19 cellular contexts compared by ENCODE assay signal in genomic region chr20:572752-573151, GRCh38. TPM values are rescaled to one million over a fixed set of nuclear protein-coding genes. Genes with fewer than 3 reads are reported as not detected.
A peak's percentile ranks its signal among the peaks of the same experiment; 100 is the strongest.
DNase-seq lines count a peak whose midpoint lies in the region; ATAC-seq, FAIRE-seq and TF ChIP-seq lines count a peak whose summit lies in the region.
"Had no signal": no experiment of that assay in that cellular context is flagged by ENCODE, and none has a peak within 500 bp of the region (broad histone marks: within the 10 kb centered on the region; RNA-seq: fewer than 3 reads in every experiment).

No MANE protein-coding gene starts in this region.

- H3K4me3 Mint-ChIP-seq in neural progenitor cell: no peak overlapping the region
- H3K4me3 Mint-ChIP-seq in type B pancreatic cell: peak overlapping the region; percentile 61

- no peak overlapping the region for H2AFZ ChIP-seq in HepG2 (ENCODE audit: low read length)
- H2AFZ ChIP-seq in neural progenitor cell (replicated peaks): peak overlapping the region; percentile 31
- H2AFZ ChIP-seq: PC-9 had no signal

- no peaks in the 10 kb centered on the region for H4K20me1 ChIP-seq in HepG2 (ENCODE audit: insufficient read depth, low read length)
- no peaks in the 10 kb centered on the region for H4K20me1 ChIP-seq in neural progenitor cell (ENCODE audit: low read depth)

- H3K4me1 Mint-ChIP-seq in neural progenitor cell (peaks cover 19% of the 10 kb centered on the region), type B pancreatic cell (ENCODE audit: unreplicated experiment) (peaks cover 9% of the 10 kb centered on the region)

- TF ChIP-seq RAD21 in HepG2 (CRISPR knock-in tag; IDR thresholded peaks at IDR 0.05): no peak

- H3F3A ChIP-seq in neural progenitor cell (ENCODE audit: low read depth): peaks cover 32% of the 10 kb centered on the region

- H3K4me2 ChIP-seq in HepG2 (ENCODE audit: low read depth, low read length) (no peak overlapping the region), neural progenitor cell (no peak overlapping the region)

- H3K9me3 ChIP-seq in HepG2 (ENCODE audit: low read length): no peaks in the 10 kb centered on the region
- no peaks in the 10 kb centered on the region for H3K9me3 ChIP-seq in right lobe of liver
- no peaks in the 10 kb centered on the region for H3K9me3 ChIP-seq in left ventricle myocardium inferior (replicated peaks)
- H3K9me3 ChIP-seq in neural progenitor cell (ENCODE audit: low read depth): no peaks in the 10 kb centered on the region
- no peaks in the 10 kb centered on the region for H3K9me3 ChIP-seq in gastroesophageal sphincter
- H3K9me3 ChIP-seq: Caco-2 had no signal

- H3K9me3 Mint-ChIP-seq in neural progenitor cell (no peaks in the 10 kb centered on the region), type B pancreatic cell (no peaks in the 10 kb centered on the region)

- H3K36me3 ChIP-seq in HepG2 (replicated peaks in 1 of 2; ENCODE audit: control insufficient read depth in 1 of 2, insufficient read depth in 2 of 2, low read length in 2 of 2) (no peaks in the 10 kb centered on the region), right lobe of liver (no peaks in the 10 kb centered on the region), left ventricle myocardium inferior (no peaks in the 10 kb centered on the region), neural progenitor cell (no peaks in the 10 kb centered on the region), gastroesophageal sphincter (no peaks in the 10 kb centered on the region)

- DNase-seq in HepG2 (ENCODE audit: low spot score) (no peak), right lobe of liver (no peak), left ventricle myocardium inferior (peak; percentile 22), neural progenitor cell (ENCODE audit: low spot score) (no peak), type B pancreatic cell (ENCODE audit: extremely low spot score, unreplicated experiment) (no peak), RWPE1 (ENCODE audit: low spot score) (no peak)
- no peak for DNase-seq in activated CD8-positive, alpha-beta memory T cell treated with anti-CD3 and anti-CD28 coated beads for 24 hours
- DNase-seq: DMS153, GOT3, KG1, NCI-H1436 treated with DMSO at 0.1 percent for 48 hours, NCI-H2029 treated with DMSO at 0.1 percent for 48 hours, NCI-H510A, NCI-H774, PC-9, SIG-M5 had no signal

- TF ChIP-seq CTCF in HepG2 (CRISPR knock-in tag; IDR thresholded peaks at IDR 0.05) (no peak), right lobe of liver (IDR thresholded peaks at IDR 0.05) (no peak), left ventricle myocardium inferior (IDR thresholded peaks at IDR 0.05; ENCODE audit: borderline replicate concordance) (no peak), neural progenitor cell (IDR thresholded peaks at IDR 0.05) (no peak), type B pancreatic cell (conservative IDR thresholded peaks at IDR 0.05) (no peak), RWPE1 (conservative IDR thresholded peaks at IDR 0.05; ENCODE audit: low read depth) (no peak), gastroesophageal sphincter (IDR thresholded peaks at IDR 0.05) (no peak)

- H3K36me3 Mint-ChIP-seq in neural progenitor cell (no peaks in the 10 kb centered on the region), type B pancreatic cell (no peaks in the 10 kb centered on the region)

- H3K4me1 ChIP-seq in HepG2 (ENCODE audit: insufficient read depth, low read length) (no peaks in the 10 kb centered on the region), right lobe of liver (no peaks in the 10 kb centered on the region), left ventricle myocardium inferior (peaks cover 83% of the 10 kb centered on the region), neural progenitor cell (peaks cover 42% of the 10 kb centered on the region), gastroesophageal sphincter (peaks cover 0 to 27% (median 9%) of the 10 kb centered on the region in 3 donors)

- POLR2A ChIA-PET in HepG2 (lab: Yijun Ruan, JAX) (no interaction called here), RWPE1 (lab: Yijun Ruan, JAX; ENCODE audit: low non-redundant PET) (no interaction called here)

- TF ChIP-seq EP300 in HepG2 (IDR thresholded peaks at IDR 0.05; ENCODE audit: low read depth in 2 of 2, low read length in 2 of 2) (no peak), HepG2 (CRISPR knock-in tag; IDR thresholded peaks at IDR 0.05; ENCODE audit: borderline replicate concordance) (no peak), gastroesophageal sphincter (IDR thresholded peaks at IDR 0.05) (no peak)

- H3K27ac Mint-ChIP-seq in neural progenitor cell (no peak overlapping the region), type B pancreatic cell (peak overlapping the region; percentile 9)

- H3K27ac ChIP-seq in HepG2 (ENCODE audit: extremely low read length, insufficient read depth, low read length): no peak overlapping the region
- no peak overlapping the region for H3K27ac ChIP-seq in right lobe of liver
- H3K27ac ChIP-seq in left ventricle myocardium inferior (replicated peaks): peak overlapping the region; percentile 88
- no peak overlapping the region for H3K27ac ChIP-seq in neural progenitor cell
- H3K27ac ChIP-seq in RWPE1: no peak overlapping the region
- peak overlapping the region in 1 of 4 donors; percentile 42 for H3K27ac ChIP-seq in gastroesophageal sphincter
- H3K27ac ChIP-seq: PC-9 had no signal

- H3K4me3 ChIP-seq in HepG2 (replicated peaks in 1 of 3; ENCODE audit: insufficient read depth in 1 of 3, low read depth in 2 of 3, low read length in 3 of 3): no peak overlapping the region
- no peak overlapping the region for H3K4me3 ChIP-seq in right lobe of liver
- H3K4me3 ChIP-seq in left ventricle myocardium inferior: peak overlapping the region; percentile 50
- no peak overlapping the region for H3K4me3 ChIP-seq in neural progenitor cell
- no peak overlapping the region for H3K4me3 ChIP-seq in gastroesophageal sphincter
- H3K4me3 ChIP-seq: PC-9 had no signal

- BruUV-seq in HepG2 (replicated peaks; lab: Mats Ljungman, UMichigan): no TSS peak

- intact Hi-C loops in HepG2 (cut with micrococcal nuclease; ENCODE audit: unreplicated experiment) (no loop called here), right lobe of liver (cut with DNase I) (no loop called here), left ventricle myocardium inferior (cut with micrococcal nuclease) (no loop called here)

- no peaks in the 10 kb centered on the region for H3K79me2 ChIP-seq in HepG2 (ENCODE audit: insufficient read depth, low read length)
- H3K79me2 ChIP-seq in neural progenitor cell (ENCODE audit: low read depth): no peaks in the 10 kb centered on the region

- FAIRE-seq in HepG2 (lab: Jason Lieb, UNC): no peak
- FAIRE-seq: GM12892 had no signal

- TF ChIP-seq POLR2A in HepG2 (IDR thresholded peaks at IDR 0.05; ENCODE audit: insufficient read depth in 1 of 2, low read depth in 2 of 2, low read length in 2 of 2) (no peak), right lobe of liver (IDR thresholded peaks at IDR 0.05) (no peak), gastroesophageal sphincter (IDR thresholded peaks at IDR 0.05) (no peak)

- peaks cover 19 to 63% of the 10 kb centered on the region in 2 experiments for H3K27me3 ChIP-seq in HepG2 (ENCODE audit: control insufficient read depth in 1 of 2, insufficient read depth in 2 of 2, low read length in 2 of 2)
- no peaks in the 10 kb centered on the region for H3K27me3 ChIP-seq in right lobe of liver
- H3K27me3 ChIP-seq in left ventricle myocardium inferior (ENCODE audit: low read depth): no peaks in the 10 kb centered on the region
- peaks cover 53% of the 10 kb centered on the region for H3K27me3 ChIP-seq in neural progenitor cell
- peaks cover 87% of the 10 kb centered on the region for H3K27me3 ChIP-seq in gastroesophageal sphincter

- H3K9ac ChIP-seq in HepG2 (ENCODE audit: insufficient read depth, low read depth, low read length) (no peak overlapping the region), neural progenitor cell (no peak overlapping the region)

- peak; percentile 36 for ATAC-seq in HepG2
- no peak for ATAC-seq in right lobe of liver
- no peak for ATAC-seq in gastroesophageal sphincter

- H3K27me3 Mint-ChIP-seq in neural progenitor cell (ENCODE audit: insufficient read depth, low read depth) (peaks cover 18% of the 10 kb centered on the region), type B pancreatic cell (peaks cover 29% of the 10 kb centered on the region)

- CTCF ChIA-PET in HepG2 (lab: Yijun Ruan, JAX; ENCODE audit: low intra/inter-chr PET ratio, low total read pairs): no interaction called here
- CTCF ChIA-PET in RWPE1 (lab: Yijun Ruan, JAX): interaction anchor here (0.6 to 2.2 kb wide), 3 partner anchors 11 to 95 kb away, joined by 3 to 9 read pairs (median 4); no protein-coding TSS in a partner anchor

- in situ Hi-C loops in HepG2 (cut with HindIII; ENCODE audit: extremely low pct_ligation_motif_present, low pct_unique_long_range_greater_than_20kb): no loop called here

- 2% methylated on average over 7 of the region's 7 CpGs for WGBS in HepG2 (ENCODE audit: low lambda C conversion rate)
- WGBS in right lobe of liver (ENCODE audit: insufficient coverage, low coverage, low lambda C conversion rate, missing lambda C conversion rate): 60% methylated on average over 3 of the region's 7 CpGs
- 20 to 32% methylated on average over 3 to 4 of the region's 7 CpGs for WGBS in gastroesophageal sphincter (ENCODE audit: low coverage in 1 of 2), 2 donors

RNA-seq across cellular contexts. Expression of gene CSNK2A1, which starts 29.2 kb away (rescaled TPM):
- total RNA-seq in HepG2 (2016; rRNA removed; fragmentation: Illumina TruSeq; extraction: Trizol): 231 and 288 TPM in 2 replicates
- 61.5 and 68.7 TPM in 2 replicates for total RNA-seq in HepG2 (2016; cell fraction: cytosol; rRNA removed; fragmentation: Illumina TruSeq; extraction: Trizol; ENCODE audit: low read depth)
- 223 and 276 TPM in 2 replicates for total RNA-seq in HepG2 (2016; cell fraction: insoluble cytoplasmic fraction; rRNA removed; fragmentation: Illumina TruSeq; extraction: Trizol)
- total RNA-seq in HepG2 (2016; cell fraction: membrane; rRNA removed; fragmentation: Illumina TruSeq; extraction: Trizol): 134 and 154 TPM in 2 replicates
- total RNA-seq in HepG2 (2016; cell fraction: nucleus; rRNA removed; fragmentation: Illumina TruSeq; extraction: Trizol): 168 and 193 TPM in 2 replicates
- polyA plus RNA-seq in HepG2 (2011; rRNA removed): 131 and 153 TPM in 2 replicates
- 111 and 139 TPM in 2 replicates for polyA plus RNA-seq in HepG2 (2011; cell fraction: cytosol; rRNA removed)
- 88.9 and 104 TPM in 2 replicates for polyA plus RNA-seq in HepG2 (2011; cell fraction: nucleus; rRNA removed)
- 170 and 173 TPM in 2 replicates for polyA plus RNA-seq in HepG2 (2012)
- 29.0 and 30.9 TPM in 2 replicates for polyA plus RNA-seq in HepG2 (2016; cell fraction: cytosol; fragmentation: Illumina TruSeq; extraction: Trizol; ENCODE audit: low read depth)
- 222 and 255 TPM in 2 replicates for polyA plus RNA-seq in HepG2 (2016; cell fraction: insoluble cytoplasmic fraction; fragmentation: Illumina TruSeq; extraction: Trizol; ENCODE audit: low read depth)
- 56.7 and 58.4 TPM in 2 replicates for polyA plus RNA-seq in HepG2 (2016; cell fraction: membrane; fragmentation: Illumina TruSeq; extraction: Trizol; ENCODE audit: low read depth)
- 145 and 159 TPM in 2 replicates for polyA plus RNA-seq in HepG2 (2016; cell fraction: nucleus; fragmentation: Illumina TruSeq; extraction: Trizol; ENCODE audit: insufficient read depth, low read depth)
- 131 and 343 TPM in 2 replicates for polyA minus RNA-seq in HepG2 (2011; rRNA and poly(A)+ RNA removed; ENCODE audit: low replicate concordance)
- 168 and 178 TPM in 2 replicates for polyA minus RNA-seq in HepG2 (2011; cell fraction: cytosol; rRNA and poly(A)+ RNA removed)
- polyA minus RNA-seq in HepG2 (2011; cell fraction: nucleus; rRNA and poly(A)+ RNA removed): 284 and 317 TPM in 2 replicates
- total RNA-seq in right lobe of liver: 10 to 100 TPM; 30.4 to 62.6 (median 37.1) TPM
- total RNA-seq in left ventricle myocardium inferior: 122 TPM
- total RNA-seq in neural progenitor cell (ENCODE audit: low replicate concordance): 310 and 599 TPM in 2 replicates
- total RNA-seq in type B pancreatic cell (ENCODE audit: low replicate concordance): 138 and 151 TPM in 2 replicates
- 100 to 1,000 TPM in 2 of 4 donors, 10 to 100 TPM in 2; 69.1 to 109 (median 92.2) TPM for total RNA-seq in gastroesophageal sphincter

RNA-seq across cellular contexts. Expression of gene TCF15, which starts 37.4 kb away (rescaled TPM):
- total RNA-seq in HepG2 (2016; rRNA removed; fragmentation: Illumina TruSeq; extraction: Trizol) (not detected in 2 replicates), right lobe of liver (under 1 TPM in 1 of 6 experiments, not detected in 5; 0.33 TPM), left ventricle myocardium inferior (11.1 TPM), neural progenitor cell (ENCODE audit: low replicate concordance) (0.07 and 1.4 TPM in 2 replicates), type B pancreatic cell (ENCODE audit: low replicate concordance) (0.94 TPM in 1 of 2 replicates, not detected in the other), gastroesophageal sphincter (1 to 10 TPM in 3 of 4 donors, not detected in 1; 3.0 to 6.6 (median 4.5) TPM)
- not detected in 2 replicates for total RNA-seq in HepG2 (2016; cell fraction: cytosol; rRNA removed; fragmentation: Illumina TruSeq; extraction: Trizol; ENCODE audit: low read depth)
- total RNA-seq in HepG2 (2016; cell fraction: insoluble cytoplasmic fraction; rRNA removed; fragmentation: Illumina TruSeq; extraction: Trizol): not detected in 2 replicates
- not detected in 2 replicates for total RNA-seq in HepG2 (2016; cell fraction: membrane; rRNA removed; fragmentation: Illumina TruSeq; extraction: Trizol)
- total RNA-seq in HepG2 (2016; cell fraction: nucleus; rRNA removed; fragmentation: Illumina TruSeq; extraction: Trizol): not detected in 2 replicates
- not detected in 2 replicates for polyA plus RNA-seq in HepG2 (2011; rRNA removed)
- polyA plus RNA-seq in HepG2 (2011; cell fraction: cytosol; rRNA removed): not detected in 2 replicates
- polyA plus RNA-seq in HepG2 (2011; cell fraction: nucleus; rRNA removed): not detected in 2 replicates
- not detected in 2 replicates for polyA plus RNA-seq in HepG2 (2012)
- polyA plus RNA-seq in HepG2 (2016; cell fraction: cytosol; fragmentation: Illumina TruSeq; extraction: Trizol; ENCODE audit: low read depth): not detected in 2 replicates
- not detected in 2 replicates for polyA plus RNA-seq in HepG2 (2016; cell fraction: insoluble cytoplasmic fraction; fragmentation: Illumina TruSeq; extraction: Trizol; ENCODE audit: low read depth)
- polyA plus RNA-seq in HepG2 (2016; cell fraction: membrane; fragmentation: Illumina TruSeq; extraction: Trizol; ENCODE audit: low read depth): not detected in 2 replicates
- not detected in 2 replicates for polyA plus RNA-seq in HepG2 (2016; cell fraction: nucleus; fragmentation: Illumina TruSeq; extraction: Trizol; ENCODE audit: insufficient read depth, low read depth)
- not detected in 2 replicates for polyA minus RNA-seq in HepG2 (2011; rRNA and poly(A)+ RNA removed; ENCODE audit: low replicate concordance)
- polyA minus RNA-seq in HepG2 (2011; cell fraction: cytosol; rRNA and poly(A)+ RNA removed): not detected in 2 replicates
- not detected in 2 replicates for polyA minus RNA-seq in HepG2 (2011; cell fraction: nucleus; rRNA and poly(A)+ RNA removed)
- total RNA-seq: Caco-2, PC-9 had no signal
